Comparison of ENCODE assay signal across 22 cellular contexts in the genomic region with DNA sequence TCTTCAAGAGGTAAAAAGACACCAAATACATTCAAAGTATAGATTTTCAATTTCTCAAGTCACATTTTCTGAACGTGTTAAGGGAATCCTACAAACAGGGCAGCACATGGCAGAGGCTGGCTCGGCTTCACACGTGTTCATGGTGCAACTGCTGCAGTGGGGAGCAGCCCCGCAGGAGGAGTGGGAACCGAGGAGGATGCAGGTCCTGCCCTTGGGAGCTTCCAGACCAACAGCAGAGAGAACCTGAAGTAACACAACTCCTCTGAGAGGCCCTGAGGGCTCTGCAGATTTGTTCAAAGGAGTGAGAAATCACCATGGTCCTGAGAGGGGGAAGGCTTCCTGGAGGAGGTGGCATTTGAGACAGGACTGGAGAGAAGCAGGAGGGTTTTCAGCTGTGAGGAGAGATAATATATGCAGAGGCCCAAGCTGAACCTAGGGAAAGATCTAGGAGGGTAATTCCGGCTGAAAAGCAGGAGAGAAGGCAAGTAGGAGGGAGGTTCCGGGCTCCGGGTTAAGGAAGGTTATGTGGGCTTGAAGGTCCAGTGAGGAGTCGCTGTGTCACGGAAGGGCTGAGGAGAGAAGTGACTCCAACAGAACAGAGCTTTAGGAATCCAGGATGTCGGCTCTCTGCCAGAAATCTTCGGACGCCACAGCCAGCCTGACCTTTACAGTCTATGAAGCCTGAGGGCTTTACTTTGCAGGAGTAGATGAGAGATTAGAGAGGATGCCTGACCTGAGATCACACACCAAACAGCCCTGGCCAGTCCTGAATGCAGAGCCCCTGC.
DNase-seq lines count a peak whose midpoint lies in the region; ATAC-seq, FAIRE-seq and TF ChIP-seq lines count a peak whose summit lies in the region.
"Had no signal": no experiment of that assay in that cellular context is flagged by ENCODE, and none has a peak within 500 bp of the region (broad histone marks: within the 10 kb centered on the region; RNA-seq: fewer than 3 reads in every experiment).

No MANE protein-coding gene starts in this region.

- peak; percentile 44 to 58; a peak in 4 of 6 replicates for ATAC-seq in A549
- ATAC-seq: sciatic nerve had no signal

- TF ChIP-seq EP300 in A549 (IDR thresholded peaks at IDR 0.05): no peak

- 21% methylated on average over 13 of the region's 13 CpGs for WGBS in A549 (ENCODE audit: missing lambda C conversion rate)

- no peak overlapping the region for H3K4me3 ChIP-seq in A549
- H3K4me3 ChIP-seq: suprapubic skin had no signal

- H3K27ac ChIP-seq in A549: no peak overlapping the region
- H3K27ac ChIP-seq: suprapubic skin had no signal

- POLR2A ChIA-PET in A549 (lab: Yijun Ruan, JAX): interaction anchor here (0.7 kb wide), 1 partner anchor 20 kb away, joined by 3 read pairs; no protein-coding TSS in a partner anchor

- no peak for FAIRE-seq in A549 (lab: Jason Lieb, UNC)
- FAIRE-seq: astrocyte, colon, D721Med, GM18507, islet of Langerhans had no signal

- H3K9me3 ChIP-seq in A549: no peaks in the 10 kb centered on the region
- H3K9me3 ChIP-seq: suprapubic skin had no signal

- peaks cover 7% of the 10 kb centered on the region; the same call in 1 of the 3 replicates for H3K4me1 ChIP-seq in A549
- H3K4me1 ChIP-seq: suprapubic skin had no signal

- H3K4me2 ChIP-seq in A549: peak overlapping the region; percentile 34; the same call in 2 of the 3 replicates

- DNase-seq in A549 (ENCODE audit: low read depth in 1 of 2, low spot score in 1 of 2) (peak in 1 of 2 experiments; percentile 7), COLO829 (ENCODE audit: low spot score) (peak; percentile 62), RPMI7951 (ENCODE audit: low read depth) (peak; percentile 82), glomerular visceral epithelial cell (ENCODE audit: extremely low spot score) (peak; percentile 1), DMS153 treated with DMSO at 0.1 percent for 48 hours (lab: John Stamatoyannopoulos, UW; ENCODE audit: unreplicated experiment) (no peak), NCI-H524 treated with DMSO at 0.1 percent for 48 hours (lab: John Stamatoyannopoulos, UW) (no peak), NOMO-1 treated with DMSO at 0.1 percent for 48 hours (lab: John Stamatoyannopoulos, UW; ENCODE audit: unreplicated experiment) (no peak), KBM-7 (no peak)
- DNase-seq: activated CD4-positive, alpha-beta T cell treated with anti-CD3 and anti-CD28 coated beads for 1 hour; activated naive CD4-positive, alpha-beta T cell; glutamatergic neuron; midbrain; NCI-H2081 treated with DMSO at 0.1 percent for 48 hours; nucleus accumbens; stimulated activated CD4-positive, alpha-beta T cell treated with anti-CD3 and anti-CD28 coated beads, Interleukin-2, amount 100 ng/mL, for 24 hours had no signal

- TF ChIP-seq RAD21 in A549 (conservative IDR thresholded peaks at IDR 0.05 in 1 of 2, IDR thresholded peaks at IDR 0.05 in 1 of 2): no peak

- TF ChIP-seq CTCF in A549 (IDR thresholded peaks at IDR 0.05): no peak

- in situ Hi-C loops in KBM-7 (cut with MboI; ENCODE audit: low pct_unique_long_range_greater_than_20kb, low sequenced_read_pairs): no loop called here

- no peak for TF ChIP-seq POLR2A in A549 (IDR thresholded peaks at IDR 0.05; ENCODE audit: low read length)

- CTCF ChIA-PET in A549 (lab: Yijun Ruan, JAX): interaction anchor here (0.8 kb wide), 1 partner anchor 11 kb away, joined by 3 read pairs; no protein-coding TSS in a partner anchor

TF ChIP-seq in A549, 52 proteins besides CTCF, POLR2A, EP300 and RAD21:
- peak; percentile 64 for TF ChIP-seq ZFP36 (IDR thresholded peaks at IDR 0.05; ENCODE audit: borderline replicate concordance, partially characterized antibody)
- no peak for TF ChIP-seq SMC3 (IDR thresholded peaks at IDR 0.05)

Comparison
In these comparisons a context has a peak if more than half of its experiments do, and no peak if none do; other contexts are left out.
1. DNase-seq: peak in COLO829 (single experiment), RPMI7951 (single experiment) and glomerular visceral epithelial cell (single experiment); none in DMS153 treated with DMSO at 0.1 percent for 48 hours (single experiment), NCI-H524 treated with DMSO at 0.1 percent for 48 hours (single experiment), NOMO-1 treated with DMSO at 0.1 percent for 48 hours (single experiment) and KBM-7 (single experiment).